ENCODE assay signal across 8 cellular contexts in the genomic region with DNA sequence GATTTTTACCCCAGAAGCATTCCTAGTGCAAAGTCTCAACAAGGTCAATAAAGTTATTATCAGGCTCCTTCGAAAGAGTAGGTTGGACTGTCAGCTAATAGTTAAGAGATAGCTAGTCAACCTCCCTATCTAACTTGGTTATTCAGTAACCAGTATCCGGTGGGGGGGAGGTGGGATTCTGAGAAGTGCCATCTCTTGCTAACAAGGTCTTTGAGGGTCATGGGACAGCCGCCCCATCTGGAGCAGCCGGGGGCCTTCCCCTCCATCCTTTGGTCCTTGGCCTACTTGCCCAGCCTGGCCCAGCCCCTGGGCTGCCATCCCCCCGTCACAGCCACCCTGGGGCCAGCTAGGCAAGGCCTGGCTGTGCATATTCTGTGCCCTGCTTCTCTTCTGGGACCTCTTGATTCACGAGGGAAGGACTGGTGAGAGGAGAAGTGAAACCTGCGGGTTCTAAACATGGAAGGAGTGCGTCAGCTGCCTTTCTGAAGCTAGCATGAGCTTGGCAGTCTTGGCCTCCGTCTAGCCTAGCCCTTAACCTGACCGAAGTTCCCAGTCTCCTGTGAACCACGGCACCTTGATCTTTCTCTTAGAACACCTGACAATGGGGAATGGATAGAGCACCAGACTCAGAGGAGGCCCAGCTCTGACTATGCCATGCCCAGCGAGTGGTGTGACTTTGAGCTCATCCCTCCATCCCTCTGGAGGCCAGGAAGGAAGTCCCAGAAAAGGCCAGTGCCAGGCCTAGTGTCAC. TPM values are rescaled to one million over a fixed set of nuclear protein-coding genes. Genes with fewer than 3 reads are reported as not detected.
A peak's percentile ranks its signal among the peaks of the same experiment; 100 is the strongest.
DNase-seq lines count a peak whose midpoint lies in the region; ATAC-seq and TF ChIP-seq lines count a peak whose summit lies in the region.
"Had no signal": no experiment of that assay in that cellular context is flagged by ENCODE, and none has a peak within 500 bp of the region (broad histone marks: within the 10 kb centered on the region; RNA-seq: fewer than 3 reads in every experiment).

No MANE protein-coding gene starts in this region.

- H3K27me3 ChIP-seq in upper lobe of right lung = no peaks in the 10 kb centered on the region

- H3K27ac ChIP-seq in coronary artery (peak overlapping the region; percentile 14 to 79), upper lobe of right lung (peak overlapping the region; percentile 51)

- ATAC-seq in GM19397 (IDR thresholded peaks at IDR 0.05; ENCODE audit: unreplicated experiment) (peak; percentile 73), HG03159 (IDR thresholded peaks at IDR 0.05; ENCODE audit: unreplicated experiment) (peak; percentile 84), upper lobe of right lung (peak; percentile 67)

- TF ChIP-seq CTCF in coronary artery (IDR thresholded peaks at IDR 0.05) (no peak), upper lobe of right lung (IDR thresholded peaks at IDR 0.05) (no peak)

- H3K4me1 ChIP-seq in upper lobe of right lung = peaks cover 10% of the 10 kb centered on the region

- no peaks in the 10 kb centered on the region for H3K9me3 ChIP-seq in upper lobe of right lung

- intact Hi-C loops in upper lobe of right lung (cut with DNase I) = no loop called here

- H3K4me3 ChIP-seq in coronary artery = no peak overlapping the region
- H3K4me3 ChIP-seq in upper lobe of right lung = no peak overlapping the region

- DNase-seq in coronary artery (ENCODE audit: low spot score) = peak; percentile 71
- peak; percentile 55 for DNase-seq in upper lobe of right lung
- DNase-seq in NCI-H146 (lab: John Stamatoyannopoulos, UW) = no peak
- no peak for DNase-seq in activated CD8-positive, alpha-beta memory T cell treated with anti-CD3 and anti-CD28 coated beads, Interleukin-2, amount 50 U/mL, for 4 hours
- no peak for DNase-seq in NCI-H446 treated with DMSO at 0.1 percent for 48 hours (lab: John Stamatoyannopoulos, UW)
- DNase-seq: NCI-H1048 had no signal

- H3K36me3 ChIP-seq in upper lobe of right lung = no peaks in the 10 kb centered on the region

RNA-seq across cellular contexts. Expression of gene SLC37A2, which starts 9.3 kb away (rescaled TPM):
- 25.1 TPM for total RNA-seq in upper lobe of right lung

RNA-seq across cellular contexts. Expression of gene TMEM218, which starts 39.0 kb away (rescaled TPM):
- 19.0 TPM for total RNA-seq in upper lobe of right lung

Comparison
In these comparisons a context has a peak if more than half of its experiments do, and no peak if none do; other contexts are left out.
1. DNase-seq: peak in coronary artery (single experiment) and upper lobe of right lung (single experiment); none in NCI-H146 (single experiment), activated CD8-positive, alpha-beta memory T cell treated with anti-CD3 and anti-CD28 coated beads, Interleukin-2, amount 50 U/mL, for 4 hours (single experiment) and NCI-H446 treated with DMSO at 0.1 percent for 48 hours (single experiment).
2. Peak in every context shown above with its lines, with median percentiles within 50 percentile points of each other: ATAC-seq.